In genomic region chr4:173254646-173255045, GRCh38 we compare ENCODE assay signal across 14 cellular contexts.
DNase-seq lines count a peak whose midpoint lies in the region; ATAC-seq, FAIRE-seq and TF ChIP-seq lines count a peak whose summit lies in the region.
"Had no signal": no experiment of that assay in that cellular context is flagged by ENCODE, and none has a peak within 500 bp of the region (broad histone marks: within the 10 kb centered on the region; RNA-seq: fewer than 3 reads in every experiment).

No MANE protein-coding gene starts in this region.

- H3K4me1 ChIP-seq in KMS-11 (ENCODE audit: low read depth, poor library complexity, severe bottlenecking), result peaks cover 96% of the 10 kb centered on the region
- peaks cover 29% of the 10 kb centered on the region for H3K4me1 ChIP-seq in neural progenitor cell
- no peaks in the 10 kb centered on the region for H3K4me1 ChIP-seq in hepatocyte (ENCODE audit: insufficient read depth)
- no peaks in the 10 kb centered on the region for H3K4me1 ChIP-seq in upper lobe of right lung

- H2AFZ ChIP-seq in KMS-11 (ENCODE audit: low read depth) (no peak overlapping the region), neural progenitor cell (replicated peaks) (no peak overlapping the region), hepatocyte (no peak overlapping the region)

- H3K79me2 ChIP-seq in KMS-11 (ENCODE audit: insufficient read depth, low read depth) (peaks cover 81% of the 10 kb centered on the region), neural progenitor cell (ENCODE audit: low read depth) (peaks cover 73% of the 10 kb centered on the region), hepatocyte (no peaks in the 10 kb centered on the region)

- H3K9me3 Mint-ChIP-seq in neural progenitor cell, result no peaks in the 10 kb centered on the region
- H3K9me3 Mint-ChIP-seq: CD14-positive monocyte, H9 had no signal

- no peak for DNase-seq in GM18507 (ENCODE audit: extremely low spot score, insufficient read length, low read depth)
- DNase-seq in neural progenitor cell (ENCODE audit: low spot score), result no peak
- DNase-seq in hepatocyte (ENCODE audit: low spot score), result no peak
- DNase-seq in central memory CD4-positive, alpha-beta T cell, result no peak
- no peak for DNase-seq in upper lobe of right lung
- DNase-seq: ACHN, H9, NCI-H1105 treated with DMSO at 0.1 percent for 48 hours, NCI-H1694, Right ventricle myocardium superior had no signal

- H3K9me2 ChIP-seq in hepatocyte (replicated peaks; ENCODE audit: insufficient read depth), result no peaks in the 10 kb centered on the region

- H4K20me1 ChIP-seq in KMS-11 (ENCODE audit: insufficient read depth), result no peaks in the 10 kb centered on the region
- peaks cover 13% of the 10 kb centered on the region for H4K20me1 ChIP-seq in neural progenitor cell (ENCODE audit: low read depth)
- no peaks in the 10 kb centered on the region for H4K20me1 ChIP-seq in hepatocyte (ENCODE audit: insufficient read depth, poor library complexity, severe bottlenecking)

- intact Hi-C loops in upper lobe of right lung (cut with DNase I), result loop anchor here (5.0 kb wide), 1 partner anchor 242 kb away; no protein-coding TSS in a partner anchor

- peaks cover 20% of the 10 kb centered on the region for H3K36me3 Mint-ChIP-seq in neural progenitor cell

- H3F3A ChIP-seq in neural progenitor cell (ENCODE audit: low read depth), result peaks cover 11% of the 10 kb centered on the region

- no peak overlapping the region for H3K4me3 Mint-ChIP-seq in neural progenitor cell
- H3K4me3 Mint-ChIP-seq: CD14-positive monocyte, H9 had no signal

- peak; percentile 22 for ATAC-seq in HG02678 (IDR thresholded peaks at IDR 0.05; ENCODE audit: unreplicated experiment)
- ATAC-seq in upper lobe of right lung, result no peak

- peak overlapping the region; percentile 96 for H3K4me2 ChIP-seq in KMS-11
- H3K4me2 ChIP-seq in neural progenitor cell, result peak overlapping the region; percentile 8
- no peak overlapping the region for H3K4me2 ChIP-seq in hepatocyte

- no peak for TF ChIP-seq CTCF in KMS-11 (conservative IDR thresholded peaks at IDR 0.05; ENCODE audit: low read depth, low read length)
- TF ChIP-seq CTCF in neural progenitor cell (IDR thresholded peaks at IDR 0.05), result no peak
- TF ChIP-seq CTCF in hepatocyte (IDR thresholded peaks at IDR 0.05; ENCODE audit: poor library complexity), result no peak
- TF ChIP-seq CTCF in upper lobe of right lung (IDR thresholded peaks at IDR 0.05), result no peak

- H3K36me3 ChIP-seq in KMS-11 (ENCODE audit: insufficient read depth) (no peaks in the 10 kb centered on the region), neural progenitor cell (no peaks in the 10 kb centered on the region), hepatocyte (replicated peaks; ENCODE audit: insufficient read depth, low read depth) (no peaks in the 10 kb centered on the region), upper lobe of right lung (no peaks in the 10 kb centered on the region)

- peaks cover 11% of the 10 kb centered on the region for H3K4me1 Mint-ChIP-seq in neural progenitor cell

- peak overlapping the region; percentile 2; the same call in 1 of the 2 replicates for H3K9ac ChIP-seq in KMS-11
- no peak overlapping the region for H3K9ac ChIP-seq in neural progenitor cell

- no peaks in the 10 kb centered on the region for H3K27me3 ChIP-seq in KMS-11 (ENCODE audit: insufficient read depth, low read depth)
- no peaks in the 10 kb centered on the region for H3K27me3 ChIP-seq in neural progenitor cell
- no peaks in the 10 kb centered on the region for H3K27me3 ChIP-seq in hepatocyte
- H3K27me3 ChIP-seq in upper lobe of right lung, result no peaks in the 10 kb centered on the region

- H3K9me3 ChIP-seq in neural progenitor cell (ENCODE audit: low read depth), result no peaks in the 10 kb centered on the region
- H3K9me3 ChIP-seq in hepatocyte (ENCODE audit: low read depth), result no peaks in the 10 kb centered on the region
- H3K9me3 ChIP-seq in upper lobe of right lung, result no peaks in the 10 kb centered on the region

- H3K27me3 Mint-ChIP-seq in neural progenitor cell (ENCODE audit: insufficient read depth, low read depth), result peaks cover 3% of the 10 kb centered on the region

- H3K27ac ChIP-seq in KMS-11 (peak overlapping the region; percentile 86), neural progenitor cell (no peak overlapping the region), hepatocyte (no peak overlapping the region), upper lobe of right lung (no peak overlapping the region)

- no peak overlapping the region for H3K4me3 ChIP-seq in KMS-11 (IDR thresholded peaks at IDR 0.05; ENCODE audit: insufficient read depth, low read depth, low read length)
- no peak overlapping the region for H3K4me3 ChIP-seq in neural progenitor cell
- H3K4me3 ChIP-seq in hepatocyte, result no peak overlapping the region
- H3K4me3 ChIP-seq in upper lobe of right lung, result no peak overlapping the region

- peak; percentile 78 for FAIRE-seq in GM18507 (lab: Jason Lieb, UNC)
- FAIRE-seq: G401.6 had no signal

- H3K27ac Mint-ChIP-seq in neural progenitor cell, result no peak overlapping the region
- H3K27ac Mint-ChIP-seq: CD14-positive monocyte had no signal
